In genomic region chr3:105367406-105368213, GRCh38 we compare ENCODE assay signal across 1 cellular context.
TF ChIP-seq lines count a peak whose summit lies in the region.

No MANE protein-coding gene starts in this region.

TF ChIP-seq in GM12878, 131 proteins besides CTCF, POLR2A, EP300 and RAD21 (continued from another document):
- TF ChIP-seq SKIL (IDR thresholded peaks at IDR 0.05; ENCODE audit: low read depth, poor library complexity, severe bottlenecking) = peak; percentile 90
- peak; percentile 34 for TF ChIP-seq POLR2AphosphoS5 (IDR thresholded peaks at IDR 0.05; ENCODE audit: low read length)
- peak; percentile 50; the same call in 1 of the 2 replicates for TF ChIP-seq YY1 (IDR thresholded peaks at IDR 0.05; ENCODE audit: low read depth, low read length)
- no peak for TF ChIP-seq BRCA1 (IDR thresholded peaks at IDR 0.05; ENCODE audit: low read depth, low read length)
- TF ChIP-seq HDGF (IDR thresholded peaks at IDR 0.05) = no peak
- TF ChIP-seq MTA2 (IDR thresholded peaks at IDR 0.05; ENCODE audit: low read depth) = peak; percentile 83
- no peak for TF ChIP-seq BMI1 (IDR thresholded peaks at IDR 0.05; ENCODE audit: borderline replicate concordance)
- TF ChIP-seq CBX5 (IDR thresholded peaks at IDR 0.05; ENCODE audit: low read depth) = peak; percentile 64; the same call in 1 of the 2 replicates
- peak; percentile 57; the same call in 1 of the 2 replicates for TF ChIP-seq TCF12 (IDR thresholded peaks at IDR 0.05; ENCODE audit: low read depth, low read length)
- peak; percentile 47; the same call in 1 of the 2 replicates for TF ChIP-seq NKRF (conservative IDR thresholded peaks at IDR 0.05)
- no peak for TF ChIP-seq BCLAF1 (IDR thresholded peaks at IDR 0.05)
- peak; percentile 66 for TF ChIP-seq JUNB (IDR thresholded peaks at IDR 0.05)
- peak in 1 of 2 experiments; percentile 4; a peak in 1 of 3 replicates for TF ChIP-seq EGR1 (IDR thresholded peaks at IDR 0.05; ENCODE audit: borderline replicate concordance in 1 of 2, low read depth in 2 of 2, low read length in 2 of 2)
- no peak for TF ChIP-seq CBX3 (IDR thresholded peaks at IDR 0.05; ENCODE audit: borderline replicate concordance, low read depth)
- peak; percentile 53 for TF ChIP-seq ATF7 (IDR thresholded peaks at IDR 0.05; ENCODE audit: low read depth)
- TF ChIP-seq MAX (IDR thresholded peaks at IDR 0.05; ENCODE audit: low read depth, low read length) = peak; percentile 26; the same call in 1 of the 2 replicates
- TF ChIP-seq NR2F1 (conservative IDR thresholded peaks at IDR 0.05) = peak; percentile 84
- TF ChIP-seq ZBTB33 (IDR thresholded peaks at IDR 0.05) = no peak
- TF ChIP-seq HDAC6 (IDR thresholded peaks at IDR 0.05; ENCODE audit: unreplicated experiment) = no peak
- TF ChIP-seq HDAC2 (IDR thresholded peaks at IDR 0.05) = no peak
- TF ChIP-seq ETV6 (conservative IDR thresholded peaks at IDR 0.05 in 1 of 2, IDR thresholded peaks at IDR 0.05 in 1 of 2; ENCODE audit: borderline replicate concordance in 1 of 2, low read depth in 1 of 2) = peak in 1 of 2 experiments; percentile 84; a peak in 2 of 4 replicates
- peak; percentile 83; the same call in 1 of the 2 replicates for TF ChIP-seq IRF4 (IDR thresholded peaks at IDR 0.05; ENCODE audit: low read depth, low read length)
- TF ChIP-seq IKZF1 (conservative IDR thresholded peaks at IDR 0.05) = peak; percentile 91
- peak; percentile 98 for TF ChIP-seq CBFB (IDR thresholded peaks at IDR 0.05; ENCODE audit: low read depth)
- 0 out of 2 replicates have a peak, but pooled peaks have one; percentile 13 for TF ChIP-seq PKNOX1 (IDR thresholded peaks at IDR 0.05)
- no peak for TF ChIP-seq RELA (IDR thresholded peaks at IDR 0.05; ENCODE audit: borderline replicate concordance, partially characterized antibody)
- no peak for TF ChIP-seq MEF2B (IDR thresholded peaks at IDR 0.05; ENCODE audit: partially characterized antibody, poor library complexity, severe bottlenecking)
- peak; percentile 41; the same call in 1 of the 2 replicates for TF ChIP-seq LARP7 (IDR thresholded peaks at IDR 0.05)
